ENCODE assay signal across 30 cellular contexts in the genomic region with DNA sequence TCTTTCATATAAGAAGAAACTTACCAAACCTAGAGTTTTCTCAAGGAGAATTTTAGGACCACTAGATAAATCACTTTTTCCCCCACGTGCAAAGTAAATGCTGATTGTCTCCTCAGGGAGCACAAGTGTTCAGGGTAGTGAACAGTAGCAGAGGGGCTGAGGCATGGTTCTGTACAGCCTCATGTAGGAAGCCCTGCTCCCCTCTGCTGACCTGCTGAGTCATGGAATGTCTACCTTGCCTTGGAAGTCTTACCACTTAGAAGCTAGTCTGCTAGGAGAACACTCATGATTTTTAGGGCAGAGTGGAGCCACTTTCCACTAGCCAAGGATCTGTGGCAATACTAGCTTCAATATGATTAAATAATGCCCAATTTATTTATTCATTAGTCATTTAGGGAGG.
DNase-seq lines count a peak whose midpoint lies in the region; TF ChIP-seq lines count a peak whose summit lies in the region.
"Had no signal": no experiment of that assay in that cellular context is flagged by ENCODE, and none has a peak within 500 bp of the region (broad histone marks: within the 10 kb centered on the region; RNA-seq: fewer than 3 reads in every experiment).

No MANE protein-coding gene starts in this region.

- H3K36me3 Mint-ChIP-seq in endodermal cell (ENCODE audit: low read depth) (no peaks in the 10 kb centered on the region), neural progenitor cell (no peaks in the 10 kb centered on the region)
- no peaks in the 10 kb centered on the region for H3K36me3 Mint-ChIP-seq in CD4-positive, alpha-beta memory T cell
- H3K36me3 Mint-ChIP-seq: CD8-positive, alpha-beta T cell had no signal

- intact Hi-C loops in CD4-positive, alpha-beta memory T cell (cut with micrococcal nuclease), result no loop called here

- peak overlapping the region; percentile 37 for H2AFZ ChIP-seq in neural progenitor cell (replicated peaks)

- H3K27me3 Mint-ChIP-seq in endodermal cell (ENCODE audit: insufficient read depth) (no peaks in the 10 kb centered on the region), neural progenitor cell (ENCODE audit: insufficient read depth, low read depth) (no peaks in the 10 kb centered on the region)
- H3K27me3 Mint-ChIP-seq in CD4-positive, alpha-beta memory T cell, result no peaks in the 10 kb centered on the region
- H3K27me3 Mint-ChIP-seq: B cell had no signal

- peaks cover 8% of the 10 kb centered on the region for H3K9me3 ChIP-seq in endodermal cell (ENCODE audit: control insufficient read depth, low read length)
- H3K9me3 ChIP-seq in neural progenitor cell (ENCODE audit: low read depth), result no peaks in the 10 kb centered on the region
- no peaks in the 10 kb centered on the region for H3K9me3 ChIP-seq in CD4-positive, alpha-beta memory T cell (ENCODE audit: control insufficient read depth in 1 of 2, low read length in 2 of 2)
- H3K9me3 ChIP-seq: heart left ventricle, pancreas, SJSA1, testis had no signal

- H3K79me2 ChIP-seq in neural progenitor cell (ENCODE audit: low read depth), result no peaks in the 10 kb centered on the region

- H3K9me3 Mint-ChIP-seq in endodermal cell, result no peaks in the 10 kb centered on the region
- H3K9me3 Mint-ChIP-seq in neural progenitor cell, result no peaks in the 10 kb centered on the region
- peaks cover 0 to 15% (median 6%) of the 10 kb centered on the region in 8 donors for H3K9me3 Mint-ChIP-seq in CD4-positive, alpha-beta memory T cell
- H3K9me3 Mint-ChIP-seq: nephron progenitor cell had no signal

- H3K4me2 ChIP-seq in neural progenitor cell, result no peak overlapping the region

- H3K9ac ChIP-seq in endodermal cell (ENCODE audit: extremely low read depth, low read length, poor library complexity, severe bottlenecking), result no peak overlapping the region
- H3K9ac ChIP-seq in neural progenitor cell, result no peak overlapping the region

- no peak overlapping the region for H3K4me3 ChIP-seq in endodermal cell (ENCODE audit: low read length)
- no peak overlapping the region for H3K4me3 ChIP-seq in neural progenitor cell
- no peak overlapping the region for H3K4me3 ChIP-seq in CD4-positive, alpha-beta memory T cell (ENCODE audit: low read length in 2 of 2)
- H3K4me3 ChIP-seq: dorsolateral prefrontal cortex, heart left ventricle, lung, pancreas, SJSA1, skin epidermis, testis had no signal

- CTCF ChIA-PET in CD4-positive, alpha-beta memory T cell (lab: Charles Lee; ENCODE audit: partially characterized antibody), result no interaction called here

- peaks cover 9% of the 10 kb centered on the region for H3K4me1 Mint-ChIP-seq in endodermal cell
- peaks cover 6% of the 10 kb centered on the region for H3K4me1 Mint-ChIP-seq in neural progenitor cell
- no peaks in the 10 kb centered on the region for H3K4me1 Mint-ChIP-seq in CD4-positive, alpha-beta memory T cell
- H3K4me1 Mint-ChIP-seq: B cell had no signal

- no peak overlapping the region for H3K4me3 Mint-ChIP-seq in endodermal cell
- no peak overlapping the region for H3K4me3 Mint-ChIP-seq in neural progenitor cell
- H3K4me3 Mint-ChIP-seq in CD4-positive, alpha-beta memory T cell, result no peak overlapping the region
- H3K4me3 Mint-ChIP-seq: activated CD8-positive, alpha-beta T cell treated with anti-CD3 and anti-CD28 coated beads, Interleukin-2, amount 10 ng/mL, durations not matched to agents 7 days and 5 days; activated naive CD4-positive, alpha-beta T cell treated with anti-CD3 and anti-CD28 coated beads for 36 hours; B cell; CD8-positive, alpha-beta T cell; HFFc6; nephron progenitor cell had no signal

- H3K27ac Mint-ChIP-seq in endodermal cell, result peak overlapping the region; percentile 88
- no peak overlapping the region for H3K27ac Mint-ChIP-seq in neural progenitor cell
- H3K27ac Mint-ChIP-seq in CD4-positive, alpha-beta memory T cell, result no peak overlapping the region
- H3K27ac Mint-ChIP-seq: activated CD8-positive, alpha-beta T cell treated with anti-CD3 and anti-CD28 coated beads, Interleukin-2, amount 10 ng/mL, durations not matched to agents 7 days and 5 days; activated naive CD4-positive, alpha-beta T cell treated with anti-CD3 and anti-CD28 coated beads for 36 hours; B cell; CD8-positive, alpha-beta T cell; HFFc6 had no signal

- H3K36me3 ChIP-seq in endodermal cell (ENCODE audit: control insufficient read depth, insufficient read depth, low read length) (no peaks in the 10 kb centered on the region), neural progenitor cell (no peaks in the 10 kb centered on the region)
- no peaks in the 10 kb centered on the region for H3K36me3 ChIP-seq in CD4-positive, alpha-beta memory T cell (ENCODE audit: insufficient read depth, low read length)
- H3K36me3 ChIP-seq: brain microvascular endothelial cell, heart left ventricle, pancreas, SJSA1 had no signal

- H3F3A ChIP-seq in neural progenitor cell (ENCODE audit: low read depth), result no peaks in the 10 kb centered on the region

- POLR2A ChIA-PET in CD4-positive, alpha-beta memory T cell (lab: Charles Lee; ENCODE audit: partially characterized antibody), result no interaction called here

- no peaks in the 10 kb centered on the region for H4K20me1 ChIP-seq in neural progenitor cell (ENCODE audit: low read depth)

- H3K27ac ChIP-seq in endodermal cell (ENCODE audit: low read depth, low read length) (no peak overlapping the region), neural progenitor cell (no peak overlapping the region)
- no peak overlapping the region for H3K27ac ChIP-seq in CD4-positive, alpha-beta memory T cell (ENCODE audit: low read depth, low read length)
- H3K27ac ChIP-seq: brain microvascular endothelial cell, dorsolateral prefrontal cortex, heart left ventricle, pancreas, RWPE1, SJSA1, skin epidermis, testis, VCaP had no signal

- DNase-seq in ELF-1 (ENCODE audit: low read depth, low spot score) (peak; percentile 6), M059J (ENCODE audit: low read depth) (peak; percentile 59), endodermal cell (no peak), neural progenitor cell (ENCODE audit: low spot score) (peak; percentile 13), D341Med (ENCODE audit: low spot score) (no peak), NCI-H345 (lab: John Stamatoyannopoulos, UW) (no peak)
- no peak for DNase-seq in CD4-positive, alpha-beta memory T cell
- DNase-seq: ACHN; activated CD4-positive, alpha-beta T cell treated with anti-CD3 and anti-CD28 coated beads for 4 hours; activated CD8-positive, alpha-beta T cell treated with anti-CD3 and anti-CD28 coated beads, Interleukin-2, amount 10 ng/mL, durations not matched to agents 7 days and 5 days; activated naive CD4-positive, alpha-beta T cell treated with anti-CD3 and anti-CD28 coated beads for 36 hours; amniotic stem cell; brain microvascular endothelial cell; CD8-positive, alpha-beta T cell; DMS 273 treated with DMSO at 0.1 percent for 48 hours; dorsolateral prefrontal cortex; heart left ventricle; HFFc6; NCI-H2029; nephron progenitor cell; pancreas; stimulated activated naive CD4-positive, alpha-beta T cell treated with Interleukin-2 at 50 U/mL for 16 hours; T1000; testis had no signal

- TF ChIP-seq CTCF in endodermal cell (conservative IDR thresholded peaks at IDR 0.05) (no peak), neural progenitor cell (IDR thresholded peaks at IDR 0.05) (no peak)

- H3K27me3 ChIP-seq in endodermal cell (ENCODE audit: control insufficient read depth, insufficient read depth, low read length, poor library complexity, severe bottlenecking) (no peaks in the 10 kb centered on the region), neural progenitor cell (no peaks in the 10 kb centered on the region)
- no peaks in the 10 kb centered on the region for H3K27me3 ChIP-seq in CD4-positive, alpha-beta memory T cell (ENCODE audit: insufficient read depth, low read length)
- H3K27me3 ChIP-seq: brain microvascular endothelial cell, dorsolateral prefrontal cortex, heart left ventricle, pancreas, SJSA1, testis had no signal

- H3K4me1 ChIP-seq in endodermal cell (ENCODE audit: control insufficient read depth, insufficient read depth, low read length) (no peaks in the 10 kb centered on the region), neural progenitor cell (peaks cover 4% of the 10 kb centered on the region)
- H3K4me1 ChIP-seq in CD4-positive, alpha-beta memory T cell (ENCODE audit: insufficient read depth, low read length), result no peaks in the 10 kb centered on the region
- H3K4me1 ChIP-seq: heart left ventricle, pancreas, SJSA1, testis had no signal

- 80 to 85% methylated on average over 1 of the region's 1 CpG for WGBS in endodermal cell (ENCODE audit: insufficient coverage in 1 of 2, insufficient read length in 1 of 2), 2 experiments

Comparison
In these comparisons a context has a peak if more than half of its experiments do, and no peak if none do; other contexts are left out.
1. DNase-seq: peak in ELF-1 (single experiment), M059J (single experiment) and neural progenitor cell (single experiment); none in endodermal cell (single experiment), D341Med (single experiment), NCI-H345 (single experiment) and CD4-positive, alpha-beta memory T cell (0 of 5).